9 cellular contexts compared by ENCODE assay signal in genomic region chr6:116876635-116877611, GRCh38. TPM values are rescaled to one million over a fixed set of nuclear protein-coding genes. Genes with fewer than 3 reads are reported as not detected.
DNase-seq lines count a peak whose midpoint lies in the region; ATAC-seq, FAIRE-seq and TF ChIP-seq lines count a peak whose summit lies in the region.
"Had no signal": no experiment of that assay in that cellular context is flagged by ENCODE, and none has a peak within 500 bp of the region (broad histone marks: within the 10 kb centered on the region; RNA-seq: fewer than 3 reads in every experiment).

TSS of gene RFX6 (plus strand) at chr6:116877242. CDS start at chr6:116877276, 34 bp downstream.

- H3K27ac ChIP-seq in astrocyte (ENCODE audit: low read depth, low read length), result no peak within 1 kb of the TSS
- no peak within 1 kb of the TSS for H3K27ac ChIP-seq in right lobe of liver
- no peak within 1 kb of the TSS for H3K27ac ChIP-seq in upper lobe of right lung

- H3K27me3 ChIP-seq in astrocyte (ENCODE audit: insufficient read depth, low read length), result peaks cover 29% of the 10 kb centered on the region
- H3K27me3 ChIP-seq in right lobe of liver, result peaks cover 0 to 18% of the 10 kb centered on the region in 2 donors
- peaks cover 44% of the 10 kb centered on the region for H3K27me3 ChIP-seq in upper lobe of right lung

- H3K9me3 Mint-ChIP-seq in activated T-cell treated with anti-CD3 and anti-CD28 coated beads, Interleukin-2, amount 50 U/mL, for 4 hours, result no peaks in the 10 kb centered on the region
- peaks cover 4% of the 10 kb centered on the region for H3K9me3 Mint-ChIP-seq in astrocyte (ENCODE audit: unreplicated experiment)

- TF ChIP-seq CTCF in astrocyte (IDR thresholded peaks at IDR 0.05; ENCODE audit: insufficient read depth, low read depth, low read length) (no peak), right lobe of liver (IDR thresholded peaks at IDR 0.05) (no peak), upper lobe of right lung (IDR thresholded peaks at IDR 0.05) (no peak)

- TF ChIP-seq POLR2A in right lobe of liver (IDR thresholded peaks at IDR 0.05), result no peak

- no peak within 1 kb of the TSS for H3K27ac Mint-ChIP-seq in astrocyte (ENCODE audit: unreplicated experiment)

- H3K4me1 Mint-ChIP-seq in activated T-cell treated with anti-CD3 and anti-CD28 coated beads, Interleukin-2, amount 50 U/mL, for 4 hours (ENCODE audit: low read depth), result peaks cover 11% of the 10 kb centered on the region
- no peaks in the 10 kb centered on the region for H3K4me1 Mint-ChIP-seq in astrocyte (ENCODE audit: low read depth, unreplicated experiment)

- no peaks in the 10 kb centered on the region for H4K20me1 ChIP-seq in astrocyte (ENCODE audit: insufficient read depth, low read length)

- peak; percentile 32 to 34 for ATAC-seq in activated T-cell treated with anti-CD3 and anti-CD28 coated beads, Interleukin-2, amount 50 U/mL, for 4 hours
- peak; percentile 28 to 68 (median 47) for ATAC-seq in right lobe of liver
- peak; percentile 85 for ATAC-seq in upper lobe of right lung
- ATAC-seq in GM18517 (IDR thresholded peaks at IDR 0.05; ENCODE audit: unreplicated experiment), result no peak
- no peak for ATAC-seq in GM18861 (IDR thresholded peaks at IDR 0.05; ENCODE audit: unreplicated experiment)

- no peak within 1 kb of the TSS for H3K9ac ChIP-seq in astrocyte (ENCODE audit: low read length)

- H3K27me3 Mint-ChIP-seq in activated T-cell treated with anti-CD3 and anti-CD28 coated beads, Interleukin-2, amount 50 U/mL, for 4 hours (ENCODE audit: low read depth), result peaks cover 29% of the 10 kb centered on the region
- peaks cover 41% of the 10 kb centered on the region for H3K27me3 Mint-ChIP-seq in astrocyte (ENCODE audit: low read depth, unreplicated experiment)

- intact Hi-C loops in right lobe of liver (cut with DNase I), result no loop called here
- intact Hi-C loops in upper lobe of right lung (cut with DNase I), result no loop called here

- H3K36me3 Mint-ChIP-seq in activated T-cell treated with anti-CD3 and anti-CD28 coated beads, Interleukin-2, amount 50 U/mL, for 4 hours (ENCODE audit: insufficient read depth), result no peaks in the 10 kb centered on the region
- H3K36me3 Mint-ChIP-seq in astrocyte (ENCODE audit: low read depth, unreplicated experiment), result no peaks in the 10 kb centered on the region

- FAIRE-seq in astrocyte (lab: Jason Lieb, UNC), result no peak

- no peak for DNase-seq in activated T-cell treated with anti-CD3 and anti-CD28 coated beads, Interleukin-2, amount 50 U/mL, for 4 hours
- no peak for DNase-seq in activated T-cell treated with anti-CD3 and anti-CD28 coated beads, Interleukin-2, amount 50 U/mL, for 1 hour
- DNase-seq in astrocyte (ENCODE audit: low read depth), result no peak
- peak in 2 of 3 donors; percentile 21 to 45 for DNase-seq in right lobe of liver
- peak; percentile 56 for DNase-seq in upper lobe of right lung
- DNase-seq in NCI-H2196 (lab: John Stamatoyannopoulos, UW; ENCODE audit: unreplicated experiment), result no peak

- H3K4me2 ChIP-seq in astrocyte (ENCODE audit: low read length), result peak within 1 kb of the TSS; percentile 68

- H3K4me1 ChIP-seq in astrocyte (ENCODE audit: insufficient read depth, low read length), result peaks cover 4% of the 10 kb centered on the region
- no peaks in the 10 kb centered on the region for H3K4me1 ChIP-seq in right lobe of liver
- no peaks in the 10 kb centered on the region for H3K4me1 ChIP-seq in upper lobe of right lung

- no peak within 1 kb of the TSS for H3K4me3 Mint-ChIP-seq in activated T-cell treated with anti-CD3 and anti-CD28 coated beads, Interleukin-2, amount 50 U/mL, for 4 hours
- peak within 1 kb of the TSS; percentile 81 for H3K4me3 Mint-ChIP-seq in astrocyte (ENCODE audit: unreplicated experiment)

- H3K4me3 ChIP-seq in astrocyte (ENCODE audit: insufficient read depth, low read depth, low read length) (peak within 1 kb of the TSS; percentile 26), right lobe of liver (peak within 1 kb of the TSS in 1 of 3 donors; percentile 8), upper lobe of right lung (peak within 1 kb of the TSS; percentile 31)

- H3K36me3 ChIP-seq in astrocyte (ENCODE audit: insufficient read depth, low read length) (no peaks in the 10 kb centered on the region), right lobe of liver (no peaks in the 10 kb centered on the region), upper lobe of right lung (no peaks in the 10 kb centered on the region)

- peak within 1 kb of the TSS; percentile 7 for H2AFZ ChIP-seq in astrocyte (ENCODE audit: low read depth, low read length)

- 3% methylated on average over 29 of the region's 73 CpGs for WGBS in right lobe of liver (ENCODE audit: insufficient coverage, low coverage, low lambda C conversion rate, missing lambda C conversion rate)

- H3K79me2 ChIP-seq in astrocyte (ENCODE audit: insufficient read depth, low read length), result no peaks in the 10 kb centered on the region

- H3K9me3 ChIP-seq in astrocyte (ENCODE audit: insufficient read depth, low read depth, low read length) (no peaks in the 10 kb centered on the region), right lobe of liver (no peaks in the 10 kb centered on the region), upper lobe of right lung (no peaks in the 10 kb centered on the region)

RNA-seq across cellular contexts. Expression of gene RFX6, which starts in this region (rescaled TPM):
- total RNA-seq in activated T-cell treated with anti-CD3 and anti-CD28 coated beads, Interleukin-2, amount 50 U/mL, for 4 hours, result not detected
- total RNA-seq in astrocyte, result not detected in 2 replicates
- total RNA-seq in right lobe of liver, result not detected
- total RNA-seq in upper lobe of right lung, result not detected
- total RNA-seq: HT1080 had no signal

Comparison
In these comparisons a context has a peak if more than half of its experiments do, and no peak if none do; other contexts are left out.
1. Peak in ATAC-seq in activated T-cell treated with anti-CD3 and anti-CD28 coated beads, Interleukin-2, amount 50 U/mL, for 4 hours; RNA of the gene not detected or under 1 TPM.
2. Peak in DNase-seq and ATAC-seq in right lobe of liver; RNA of the gene not detected or under 1 TPM.
3. Peak in DNase-seq, ATAC-seq and H3K4me3 ChIP-seq in upper lobe of right lung; RNA of the gene not detected or under 1 TPM.